14 cellular contexts compared by ENCODE assay signal in genomic region chr22:43174941-43175531, GRCh38.
"Had no signal": no experiment of that assay in that cellular context is flagged by ENCODE, and none has a peak within 500 bp of the region (broad histone marks: within the 10 kb centered on the region; RNA-seq: fewer than 3 reads in every experiment).

No MANE protein-coding gene starts in this region.

- H3K9me3 ChIP-seq: neutrophil, psoas muscle, upper lobe of right lung had no signal

- H3K4me3 ChIP-seq: lung, psoas muscle, upper lobe of right lung had no signal

- ATAC-seq: activated CD4-positive, CD25-positive, alpha-beta regulatory T cell treated with anti-CD3 and anti-CD28 coated beads, Interleukin-2, amount 50 U/mL, for 24 hours; activated T-cell treated with anti-CD3 and anti-CD28 coated beads, Interleukin-2, amount 50 U/mL, for 4 hours; left cardiac atrium; naive thymus-derived CD4-positive, alpha-beta T cell; psoas muscle; sciatic nerve; upper lobe of right lung had no signal

- DNase-seq: activated gamma-delta T cell; activated T-cell treated with anti-CD3 and anti-CD28 coated beads, Interleukin-2, amount 50 U/mL, for 4 hours; amygdala; hypothalamus; left cardiac atrium; naive thymus-derived CD4-positive, alpha-beta T cell; psoas muscle; stimulated activated CD4-positive, alpha-beta T cell treated with anti-CD3 and anti-CD28 coated beads, Interleukin-2, amount 100 ng/mL, for 48 hours; stimulated activated naive CD4-positive, alpha-beta T cell treated with Interleukin-2 at 50 U/mL for 16 hours; upper lobe of right lung had no signal

- H3K27me3 ChIP-seq: neutrophil, upper lobe of right lung had no signal

- H3K4me1 ChIP-seq: psoas muscle, upper lobe of right lung had no signal

- H3K27ac ChIP-seq: neutrophil, psoas muscle, upper lobe of right lung had no signal
